8 cellular contexts compared by ENCODE assay signal in genomic region chr18:21599585-21600525, GRCh38. TPM values are rescaled to one million over a fixed set of nuclear protein-coding genes. Genes with fewer than 3 reads are reported as not detected.
DNase-seq lines count a peak whose midpoint lies in the region; ATAC-seq and TF ChIP-seq lines count a peak whose summit lies in the region.

No MANE protein-coding gene starts in this region.

- peaks cover 0 to 18% (median 8%) of the 10 kb centered on the region in 4 donors for H3K4me1 ChIP-seq in liver (ENCODE audit: control insufficient read depth in 4 of 4, insufficient read depth in 4 of 4, low read length in 3 of 4)

- peak; percentile 41 for ATAC-seq in GM21381 (IDR thresholded peaks at IDR 0.05; ENCODE audit: unreplicated experiment)
- ATAC-seq in SK-N-SH treated with all-trans-retinoic acid at 6 μM for 48 hours: peak; percentile 73
- peak; percentile 48 for ATAC-seq in stimulated activated naive CD8-positive, alpha-beta T cell treated with anti-CD3 and anti-CD28 coated beads, Interleukin-15, Interleukin-2, amounts not matched to agents 100 U/mL and 50 U/mL, for 24 hours

- H3K9ac ChIP-seq in liver (ENCODE audit: low read depth in 1 of 2, low read length in 2 of 2): peak overlapping the region; percentile 52 to 91

- H3K27me3 ChIP-seq in liver (ENCODE audit: control insufficient read depth in 4 of 4, insufficient read depth in 4 of 4, low read length in 3 of 4): no peaks in the 10 kb centered on the region

- DNase-seq in NCI-H82 (lab: John Stamatoyannopoulos, UW) (peak; percentile 41), NCI-H82 treated with DMSO at 0.1 percent for 48 hours (lab: John Stamatoyannopoulos, UW; ENCODE audit: unreplicated experiment) (no peak), HK-2 (ENCODE audit: unreplicated experiment) (peak; percentile 16), dermis blood vessel endothelial cell (peak; percentile 64)
- DNase-seq in stimulated activated naive CD8-positive, alpha-beta T cell treated with anti-CD3 and anti-CD28 coated beads, Interleukin-15, Interleukin-2, amounts not matched to agents 100 U/mL and 50 U/mL, for 24 hours: peak; percentile 23

- WGBS in liver: under 1% methylated on average over 67 of the region's 67 CpGs

- peak; percentile 33 for TF ChIP-seq CTCF in liver (IDR thresholded peaks at IDR 0.05; ENCODE audit: low read depth, low read length, missing input control)

- H3K36me3 ChIP-seq in liver (ENCODE audit: control insufficient read depth in 4 of 4, insufficient read depth in 3 of 4, low read depth in 1 of 4, low read length in 3 of 4): no peaks in the 10 kb centered on the region

- H3K4me3 ChIP-seq in liver (ENCODE audit: low read depth in 1 of 3, low read length in 3 of 3): peak overlapping the region; percentile 67 to 75 (median 75)

- no peaks in the 10 kb centered on the region for H3K9me3 ChIP-seq in liver (ENCODE audit: control insufficient read depth in 4 of 4, low read length in 3 of 4)

- peak in 1 of 2 donors; percentile 30 for TF ChIP-seq RAD21 in liver (IDR thresholded peaks at IDR 0.05)

- H3K27ac ChIP-seq in liver (ENCODE audit: low read depth in 1 of 2, low read length in 2 of 2): peak overlapping the region; percentile 93 to 96

TF ChIP-seq in SK-N-SH treated with all-trans-retinoic acid at 6 μM for 48 hours, 23 proteins besides CTCF, POLR2A, EP300 and RAD21:
- TF ChIP-seq ARNTL (CRISPR knock-in tag; IDR thresholded peaks at IDR 0.05; ENCODE audit: borderline replicate concordance, low read depth) (no peak), SNAI2 (CRISPR knock-in tag; IDR thresholded peaks at IDR 0.05) (no peak), OSR1 (CRISPR knock-in tag; IDR thresholded peaks at IDR 0.05) (no peak), PPARA (CRISPR knock-in tag; IDR thresholded peaks at IDR 0.05; ENCODE audit: borderline replicate concordance) (no peak), ZNF8 (CRISPR knock-in tag; IDR thresholded peaks at IDR 0.05) (no peak), TCF4 (CRISPR knock-in tag; IDR thresholded peaks at IDR 0.05; ENCODE audit: borderline replicate concordance) (no peak), CREB5 (CRISPR knock-in tag; IDR thresholded peaks at IDR 0.05; ENCODE audit: low read depth) (no peak), ZFP3 (CRISPR knock-in tag; IDR thresholded peaks at IDR 0.05) (no peak), BACH2 (CRISPR knock-in tag; IDR thresholded peaks at IDR 0.05; ENCODE audit: borderline replicate concordance) (no peak), POU6F1 (CRISPR knock-in tag; IDR thresholded peaks at IDR 0.05; ENCODE audit: borderline replicate concordance, low read depth) (no peak), ZFP30 (CRISPR knock-in tag; IDR thresholded peaks at IDR 0.05) (no peak), RARB (CRISPR knock-in tag; IDR thresholded peaks at IDR 0.05) (no peak), ZNF565 (CRISPR knock-in tag; conservative IDR thresholded peaks at IDR 0.05; ENCODE audit: low read depth) (no peak), ESRRG (CRISPR knock-in tag; IDR thresholded peaks at IDR 0.05) (no peak; the same call in 1 of the 2 replicates), GLIS3 (CRISPR knock-in tag; IDR thresholded peaks at IDR 0.05) (no peak), ZNF70 (CRISPR knock-in tag; IDR thresholded peaks at IDR 0.05) (no peak)

TF ChIP-seq in liver, 16 proteins besides CTCF, POLR2A, EP300 and RAD21:
- TF ChIP-seq RXRA (IDR thresholded peaks at IDR 0.05) (peak in 1 of 2 donors; percentile 68), ZBTB33 (IDR thresholded peaks at IDR 0.05) (no peak), HNF4G (IDR thresholded peaks at IDR 0.05) (no peak), NR2F2 (IDR thresholded peaks at IDR 0.05) (peak; percentile 11), YY1 (IDR thresholded peaks at IDR 0.05) (no peak), REST (IDR thresholded peaks at IDR 0.05) (peak; percentile 43), EGR1 (IDR thresholded peaks at IDR 0.05; ENCODE audit: low read depth in 2 of 2) (no peak)

RNA-seq across cellular contexts. Expression of gene ESCO1, which starts 0.6 kb away (rescaled TPM):
- total RNA-seq in dermis blood vessel endothelial cell (15.8 and 20.3 TPM in 2 replicates), liver (10 to 100 TPM in 1 of 2 donors, 1 to 10 TPM in 1; 9.6 to 10.3 TPM)
- 1 to 10 TPM; 3.7 to 5.6 TPM for polyA plus RNA-seq in liver

RNA-seq across cellular contexts. Expression of gene SNRPD1, which starts 12.3 kb away (rescaled TPM):
- 13.6 and 24.2 TPM in 2 replicates for total RNA-seq in dermis blood vessel endothelial cell
- total RNA-seq in liver: 10 to 100 TPM in 1 of 2 donors, 1 to 10 TPM in 1; 3.3 to 10.7 TPM
- polyA plus RNA-seq in liver: 10 to 100 TPM in 1 of 2 donors, 1 to 10 TPM in 1; 5.6 to 44.8 TPM
